In the genomic region with DNA sequence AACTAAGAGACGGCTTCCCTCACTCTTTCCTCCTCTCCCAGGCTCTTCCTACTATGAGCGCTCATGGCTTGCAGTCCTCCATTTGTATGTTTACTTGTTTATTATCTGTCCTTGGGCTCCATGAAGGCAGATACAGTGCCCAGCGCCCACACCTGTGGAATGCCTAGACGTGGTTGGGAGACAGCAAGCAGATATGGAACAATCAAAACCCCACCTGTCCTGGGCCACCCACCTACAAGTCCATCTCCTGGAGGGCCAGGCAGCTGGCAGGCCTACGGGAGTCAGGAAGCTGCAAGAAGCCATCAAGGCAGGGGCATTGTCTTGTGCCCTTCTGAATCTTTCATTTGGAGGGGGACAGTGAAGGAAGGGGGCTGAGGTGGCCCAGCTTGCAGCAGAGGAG, we compare ENCODE assay signal across 11 cellular contexts.
A peak's percentile ranks its signal among the peaks of the same experiment; 100 is the strongest.
DNase-seq lines count a peak whose midpoint lies in the region; ATAC-seq and TF ChIP-seq lines count a peak whose summit lies in the region.
"Had no signal": no experiment of that assay in that cellular context is flagged by ENCODE, and none has a peak within 500 bp of the region (broad histone marks: within the 10 kb centered on the region; RNA-seq: fewer than 3 reads in every experiment).

No MANE protein-coding gene starts in this region.

- no peak overlapping the region for H3K27ac ChIP-seq in BLaER1
- H3K27ac ChIP-seq in IMR-90 (ENCODE audit: insufficient read depth, low read length): no peak overlapping the region

- H3K9ac ChIP-seq in BLaER1 (no peak overlapping the region), IMR-90 (ENCODE audit: low read depth, low read length) (no peak overlapping the region)

- no peak for TF ChIP-seq POLR2A in IMR-90 (IDR thresholded peaks at IDR 0.05; ENCODE audit: low read depth, low read length)

- H4K8ac ChIP-seq in IMR-90 (ENCODE audit: low read depth in 2 of 2, low read length in 2 of 2): peak overlapping the region in 1 of 2 experiments; percentile 84; a peak in 2 of 4 replicates

- DNase-seq in IMR-90 (no peak), chondrocyte (ENCODE audit: low spot score) (no peak), HFFc6 (no peak)
- DNase-seq: GOT3, small intestine had no signal

- 0 out of 2 replicates have a peak overlapping the region, but pooled peaks have one; percentile 13 for H2AK5ac ChIP-seq in IMR-90 (ENCODE audit: low read depth, low read length)

- H3K4me3 Mint-ChIP-seq in chondrocyte (ENCODE audit: unreplicated experiment) (no peak overlapping the region), nephron (peak overlapping the region; percentile 78 to 87 (median 87)), HFFc6 (no peak overlapping the region; the same call in 1 of the 2 replicates)

- H3K79me1 ChIP-seq in IMR-90 (ENCODE audit: low read depth in 1 of 2, low read length in 2 of 2): peaks cover 21 to 40% of the 10 kb centered on the region in 2 experiments

- no peak for ATAC-seq in IMR-90 (ENCODE audit: low read depth)
- ATAC-seq in HG03571 (IDR thresholded peaks at IDR 0.05; ENCODE audit: unreplicated experiment): no peak
- no peak for ATAC-seq in HG03520 (IDR thresholded peaks at IDR 0.05; ENCODE audit: unreplicated experiment)
- ATAC-seq in GM18498 (IDR thresholded peaks at IDR 0.05; ENCODE audit: unreplicated experiment): no peak

- H3K27ac Mint-ChIP-seq in chondrocyte (ENCODE audit: unreplicated experiment) (peak overlapping the region; percentile 66), nephron (peak overlapping the region; percentile 58 to 80 (median 66)), HFFc6 (no peak overlapping the region)

- H4K20me1 ChIP-seq in BLaER1 (peaks cover 98% of the 10 kb centered on the region), IMR-90 (ENCODE audit: insufficient read depth, low read length) (peaks cover 39% of the 10 kb centered on the region)

- H2AFZ ChIP-seq in IMR-90 (replicated peaks; ENCODE audit: low read length, poor library complexity): no peak overlapping the region

- BruUV-seq in IMR-90 (replicated peaks; lab: Mats Ljungman, UMichigan): no TSS peak

- intact Hi-C loops in IMR-90 (cut with micrococcal nuclease): no loop called here

- H3K36me3 Mint-ChIP-seq in chondrocyte (ENCODE audit: low read depth) (no peaks in the 10 kb centered on the region), nephron (ENCODE audit: low read depth) (no peaks in the 10 kb centered on the region), HFFc6 (ENCODE audit: low read depth) (no peaks in the 10 kb centered on the region)

- no CpG with 5 or more reads among the region's 5 CpGs for WGBS in IMR-90 (ENCODE audit: extremely low coverage in 2 of 2, insufficient read length in 1 of 2), 2 experiments

- H3K4me1 Mint-ChIP-seq in chondrocyte (ENCODE audit: low read depth) (peaks cover 65% of the 10 kb centered on the region), nephron (peaks cover 82% of the 10 kb centered on the region), HFFc6 (ENCODE audit: low read depth) (peaks cover 26% of the 10 kb centered on the region)

- TF ChIP-seq CTCF in IMR-90 (conservative IDR thresholded peaks at IDR 0.05; ENCODE audit: low read depth, low read length) (no peak), chondrocyte (IDR thresholded peaks at IDR 0.05) (no peak), nephron (IDR thresholded peaks at IDR 0.05; ENCODE audit: unreplicated experiment in 3 of 3) (no peak), HFFc6 (IDR thresholded peaks at IDR 0.05) (no peak)

- H3K36me3 ChIP-seq in BLaER1: peaks cover 50% of the 10 kb centered on the region
- H3K36me3 ChIP-seq in IMR-90 (ENCODE audit: control insufficient read depth, insufficient read depth, low read length): no peaks in the 10 kb centered on the region

- no peak overlapping the region for H3K4me3 ChIP-seq in BLaER1
- H3K4me3 ChIP-seq in IMR-90 (ENCODE audit: insufficient read depth, low read depth, low read length): no peak overlapping the region
- H3K4me3 ChIP-seq: mucosa of descending colon had no signal

- no peaks in the 10 kb centered on the region for H3K9me3 ChIP-seq in BLaER1
- no peaks in the 10 kb centered on the region for H3K9me3 ChIP-seq in IMR-90 (ENCODE audit: control insufficient read depth, insufficient read depth, low read length)
- H3K9me3 ChIP-seq: mucosa of descending colon had no signal

- H2BK20ac ChIP-seq in IMR-90 (ENCODE audit: low read depth, low read length): no peak overlapping the region

- H3K56ac ChIP-seq in IMR-90 (ENCODE audit: extremely low read depth, insufficient read depth, low read length): no peak overlapping the region

- H3K4me2 ChIP-seq in BLaER1: peak overlapping the region; percentile 82
- H3K4me2 ChIP-seq in IMR-90 (ENCODE audit: low read depth, low read length): no peak overlapping the region

- H3K18ac ChIP-seq in IMR-90 (ENCODE audit: low read depth, low read length): no peak overlapping the region

- no peak overlapping the region for H2BK5ac ChIP-seq in IMR-90 (ENCODE audit: low read depth, low read length, poor library complexity, severe bottlenecking)

- H2AK9ac ChIP-seq in IMR-90 (replicated peaks; ENCODE audit: low read depth, low read length, poor library complexity): no peak overlapping the region

- H3K4ac ChIP-seq in IMR-90 (ENCODE audit: low read depth, low read length): no peak overlapping the region

- in situ Hi-C loops in IMR-90 (cut with MboI; ENCODE audit: low sequenced_read_pairs): no loop called here

- CTCF ChIA-PET in IMR-90 (lab: Yijun Ruan, JAX): no interaction called here

- no peak overlapping the region for H3K23ac ChIP-seq in IMR-90 (ENCODE audit: low read depth, low read length)

- no peak overlapping the region for H2BK120ac ChIP-seq in IMR-90 (ENCODE audit: low read depth, low read length)

- dilution Hi-C loops in IMR-90 (cut with HindIII; ENCODE audit: low sequenced_read_pairs, unreplicated experiment): no loop called here

- H3K4me1 ChIP-seq in BLaER1 (peaks cover 83% of the 10 kb centered on the region), IMR-90 (ENCODE audit: control insufficient read depth, insufficient read depth, low read length) (peaks cover 22% of the 10 kb centered on the region)

- no peaks in the 10 kb centered on the region for H3K9me3 Mint-ChIP-seq in chondrocyte (ENCODE audit: low read depth)
- H3K9me3 Mint-ChIP-seq in nephron: no peaks in the 10 kb centered on the region
- no peaks in the 10 kb centered on the region for H3K9me3 Mint-ChIP-seq in HFFc6

- no peak overlapping the region for H2BK15ac ChIP-seq in IMR-90 (ENCODE audit: low read depth, low read length)

- H3K14ac ChIP-seq in IMR-90 (replicated peaks; ENCODE audit: low read depth, low read length): no peak overlapping the region

- peaks cover 11% of the 10 kb centered on the region for H3K9me1 ChIP-seq in IMR-90 (ENCODE audit: insufficient read depth, low read length)

- POLR2A ChIA-PET in IMR-90 (lab: Charles Lee; ENCODE audit: unreplicated experiment): no interaction called here

- H3K27me3 Mint-ChIP-seq in chondrocyte (ENCODE audit: low read depth) (no peaks in the 10 kb centered on the region), nephron (ENCODE audit: low read depth) (peaks cover 3% of the 10 kb centered on the region), HFFc6 (ENCODE audit: insufficient read depth) (peaks cover 25% of the 10 kb centered on the region)

- H4K91ac ChIP-seq in IMR-90 (ENCODE audit: insufficient read depth, low read depth, low read length): no peak overlapping the region

- H3K27me3 ChIP-seq in BLaER1 (no peaks in the 10 kb centered on the region), IMR-90 (ENCODE audit: control insufficient read depth, insufficient read depth, low read length) (no peaks in the 10 kb centered on the region)

- no peak overlapping the region for H4K5ac ChIP-seq in IMR-90 (ENCODE audit: low read depth, low read length)

- no peak for TF ChIP-seq RAD21 in IMR-90 (IDR thresholded peaks at IDR 0.05; ENCODE audit: low read length)

TF ChIP-seq in IMR-90, 13 proteins besides CTCF, POLR2A, EP300 and RAD21:
- TF ChIP-seq NFE2L2 (IDR thresholded peaks at IDR 0.05; ENCODE audit: low read depth, low read length) (no peak), SMC3 (IDR thresholded peaks at IDR 0.05; ENCODE audit: low read depth, low read length) (no peak), MXI1 (IDR thresholded peaks at IDR 0.05; ENCODE audit: borderline replicate concordance, low read depth, low read length) (no peak), USF2 (IDR thresholded peaks at IDR 0.05; ENCODE audit: low read depth, low read length) (no peak), MAFK (IDR thresholded peaks at IDR 0.05; ENCODE audit: low read depth, low read length) (no peak), RFX5 (IDR thresholded peaks at IDR 0.05; ENCODE audit: low read depth, low read length) (no peak), MAZ (IDR thresholded peaks at IDR 0.05; ENCODE audit: borderline replicate concordance, low read depth, low read length) (no peak), BHLHE40 (IDR thresholded peaks at IDR 0.05; ENCODE audit: low read depth, low read length) (no peak), CHD1 (IDR thresholded peaks at IDR 0.05; ENCODE audit: low read depth, low read length) (no peak)
TF ChIP-seq in IMR-90: peak in this region for 0.

Comparison
In these comparisons a context has a peak if more than half of its experiments do, and no peak if none do; other contexts are left out.
1. H3K4me3 Mint-ChIP-seq: peak in nephron (3 of 3); none in chondrocyte (single experiment) and HFFc6 (single experiment).